Comparison of ENCODE assay signal across 8 cellular contexts in the genomic region with DNA sequence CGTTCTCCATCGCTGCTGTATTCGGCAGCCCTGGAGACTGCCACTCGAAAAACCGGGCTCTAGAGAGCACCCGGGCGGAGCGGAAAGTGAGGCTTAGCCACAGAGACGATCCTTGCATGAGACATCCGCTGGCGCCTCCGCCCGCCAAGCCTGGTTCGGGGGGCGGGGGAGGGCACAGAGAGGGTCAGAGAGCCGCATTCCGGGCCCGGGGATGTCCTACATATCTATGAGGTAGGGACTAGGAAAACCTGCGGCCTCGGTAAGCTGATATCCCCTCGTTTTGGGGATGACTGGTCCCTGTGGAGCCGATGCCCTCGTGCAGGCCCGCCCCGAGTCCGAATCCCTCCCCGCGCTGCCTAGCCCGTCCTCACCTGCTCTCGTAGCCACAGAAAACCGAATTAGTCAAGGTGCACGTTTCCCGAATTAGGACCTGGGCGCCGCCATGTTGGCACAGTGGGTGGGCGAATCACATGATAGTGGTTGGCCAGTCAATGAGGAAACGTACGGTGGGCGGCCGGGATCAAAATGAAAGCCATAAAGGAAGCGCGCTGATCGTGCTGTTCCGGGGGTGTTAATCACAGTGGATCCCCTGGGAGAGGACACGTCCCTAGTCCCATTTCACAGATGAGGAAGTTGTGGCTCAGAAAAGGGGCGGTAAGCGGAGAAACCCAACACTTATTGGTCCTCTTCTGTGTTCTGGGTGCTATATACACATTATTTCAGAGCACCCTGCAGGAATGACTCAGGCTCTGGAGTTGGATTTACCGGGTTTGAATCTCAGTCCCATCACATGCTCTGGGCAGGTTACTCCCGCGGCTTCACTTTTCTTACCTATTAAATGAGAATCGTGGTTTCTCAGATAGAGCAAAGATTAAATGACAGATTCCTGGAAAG. TPM values are rescaled to one million over a fixed set of nuclear protein-coding genes. Genes with fewer than 3 reads are reported as not detected.
DNase-seq lines count a peak whose midpoint lies in the region; ATAC-seq and TF ChIP-seq lines count a peak whose summit lies in the region.

A gene (minus strand): TSS at position 459 of the 894 bp plus-strand sequence. CDS start 341 bp downstream, at position 118.

- no peak for TF ChIP-seq CTCF in gastroesophageal sphincter (IDR thresholded peaks at IDR 0.05)
- no peak for TF ChIP-seq CTCF in subcutaneous adipose tissue (IDR thresholded peaks at IDR 0.05; ENCODE audit: low read depth)

- H3K27ac ChIP-seq in gastroesophageal sphincter, result peak within 1 kb of the TSS; percentile 30 to 85 (median 78)

- peaks cover 0 to 41% of the 10 kb centered on the region in 2 donors for H3K36me3 ChIP-seq in gastroesophageal sphincter

- WGBS in gastroesophageal sphincter (ENCODE audit: low coverage in 1 of 2), 2 donors, result 0% methylated on average over 6 to 8 of the region's 51 CpGs

- no peaks in the 10 kb centered on the region for H3K9me3 Mint-ChIP-seq in activated naive CD4-positive, alpha-beta T cell treated with anti-CD3 and anti-CD28 coated beads for 36 hours

- H3K9me3 ChIP-seq in gastroesophageal sphincter, result no peaks in the 10 kb centered on the region

- H3K4me1 ChIP-seq in gastroesophageal sphincter, result peaks cover 3 to 53% (median 31%) of the 10 kb centered on the region in 3 donors

- no peaks in the 10 kb centered on the region for H3K27me3 ChIP-seq in gastroesophageal sphincter

- CTCF ChIA-PET in activated naive CD4-positive, alpha-beta T cell treated with anti-CD3 and anti-CD28 coated beads for 36 hours (lab: Charles Lee), result interaction anchor here (0.8 kb wide), 2 partner anchors 22 to 87 kb away, joined by 3 read pairs; no protein-coding TSS in a partner anchor

- intact Hi-C loops in activated naive CD4-positive, alpha-beta T cell treated with anti-CD3 and anti-CD28 coated beads for 36 hours (cut with micrococcal nuclease), result loop anchor here (1.0 kb wide), 2 partner anchors 12 to 16 kb away; no protein-coding TSS in a partner anchor

- H3K4me3 Mint-ChIP-seq in activated naive CD4-positive, alpha-beta T cell treated with anti-CD3 and anti-CD28 coated beads for 36 hours, result peak within 1 kb of the TSS; percentile 97

- no peak for TF ChIP-seq EP300 in gastroesophageal sphincter (IDR thresholded peaks at IDR 0.05)

- no peaks in the 10 kb centered on the region for H3K27me3 Mint-ChIP-seq in activated naive CD4-positive, alpha-beta T cell treated with anti-CD3 and anti-CD28 coated beads for 36 hours (ENCODE audit: low read depth)

- no peak for TF ChIP-seq POLR2A in gastroesophageal sphincter (IDR thresholded peaks at IDR 0.05)

- H3K27ac Mint-ChIP-seq in activated naive CD4-positive, alpha-beta T cell treated with anti-CD3 and anti-CD28 coated beads for 36 hours, result peak within 1 kb of the TSS; percentile 91

- in situ Hi-C loops in SK-MEL-5 (cut with HindIII; ENCODE audit: low pct_unique_long_range_greater_than_20kb, low sequenced_read_pairs), result no loop called here

- DNase-seq in CMK (ENCODE audit: low read depth) (peak; percentile 94), MV-4-11 (lab: John Stamatoyannopoulos, UW) (peak; percentile 97), SK-MEL-5 (ENCODE audit: low read depth, low spot score) (peak; percentile 91), non-pigmented ciliary epithelial cell (ENCODE audit: low read depth) (peak; percentile 67)
- DNase-seq in activated naive CD4-positive, alpha-beta T cell treated with anti-CD3 and anti-CD28 coated beads for 36 hours, result peak; percentile 97

- H3K36me3 Mint-ChIP-seq in activated naive CD4-positive, alpha-beta T cell treated with anti-CD3 and anti-CD28 coated beads for 36 hours (ENCODE audit: low read depth), result peaks cover 8% of the 10 kb centered on the region

- peaks cover 44% of the 10 kb centered on the region for H3K4me1 Mint-ChIP-seq in activated naive CD4-positive, alpha-beta T cell treated with anti-CD3 and anti-CD28 coated beads for 36 hours (ENCODE audit: low read depth)

- H3K4me3 ChIP-seq in gastroesophageal sphincter, result peak within 1 kb of the TSS; percentile 88 to 98

- ATAC-seq in GM21717 (IDR thresholded peaks at IDR 0.05; ENCODE audit: unreplicated experiment) (peak; percentile 42), gastroesophageal sphincter (peak; percentile 72)

RNA-seq across cellular contexts. Expression of the gene that starts here (rescaled TPM):
- total RNA-seq in SK-MEL-5 (2014; rRNA removed; shearing (Covaris generic)), result 32.9 and 36.8 TPM in 2 replicates
- 44.7 and 45.1 TPM in 2 replicates for polyA plus RNA-seq in SK-MEL-5 (2015; cell fraction: cytosol; rRNA removed)
- 503 and 597 TPM in 2 replicates for polyA plus RNA-seq in SK-MEL-5 (2015; cell fraction: nucleus; rRNA removed)
- 10 to 100 TPM; 55.8 to 59.6 TPM for total RNA-seq in activated naive CD4-positive, alpha-beta T cell treated with anti-CD3 and anti-CD28 coated beads for 36 hours
- total RNA-seq in gastroesophageal sphincter (10 to 100 TPM; 25.7 to 30.0 (median 28.7) TPM), subcutaneous adipose tissue (10 to 100 TPM; 19.5 to 35.6 (median 27.2) TPM)

Comparison
In these comparisons a context has a peak if more than half of its experiments do, and no peak if none do; other contexts are left out.
1. Peak in every context shown above with its lines: DNase-seq, ATAC-seq, H3K4me3 ChIP-seq and H3K27ac ChIP-seq.